In the genomic region with DNA sequence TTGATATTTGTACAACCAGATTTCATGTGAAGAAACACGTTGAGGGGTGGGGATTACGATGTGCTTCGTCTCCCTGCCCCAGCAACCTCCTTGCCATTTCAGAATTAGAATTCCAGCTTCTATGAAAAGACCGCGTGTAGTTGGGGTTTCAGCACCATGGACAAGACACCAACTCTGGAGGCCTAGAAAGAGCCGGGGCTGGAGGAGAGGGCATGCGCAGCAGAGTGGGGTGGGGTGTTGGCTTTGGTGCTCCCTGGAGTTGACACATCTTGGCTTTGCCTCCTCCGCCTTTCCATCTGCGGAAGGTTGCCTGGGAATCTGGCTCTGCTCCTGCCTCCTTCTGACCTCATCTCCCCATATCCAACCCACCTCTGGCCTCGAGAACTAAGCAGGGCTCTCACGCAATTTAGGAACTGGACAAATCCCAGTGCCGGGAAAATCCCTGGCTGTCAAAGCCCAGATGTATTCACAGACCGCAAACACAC, we compare ENCODE assay signal across 9 cellular contexts. TPM values are rescaled to one million over a fixed set of nuclear protein-coding genes. Genes with fewer than 3 reads are reported as not detected.
DNase-seq lines count a peak whose midpoint lies in the region; TF ChIP-seq lines count a peak whose summit lies in the region.
"Had no signal": no experiment of that assay in that cellular context is flagged by ENCODE, and none has a peak within 500 bp of the region (broad histone marks: within the 10 kb centered on the region; RNA-seq: fewer than 3 reads in every experiment).

No MANE protein-coding gene starts in this region.

- H3K79me2 ChIP-seq in OCI-LY7 (ENCODE audit: insufficient read depth, low read depth, low read length): no peaks in the 10 kb centered on the region

- POLR2A ChIA-PET in OCI-LY7 (lab: Charles Lee): no interaction called here

- DNase-seq in GM04503 (ENCODE audit: low read depth) (peak; percentile 61), NB4 (ENCODE audit: low read depth) (peak; percentile 55), endothelial cell (ENCODE audit: low spot score) (peak; percentile 64), mucosa of gallbladder (ENCODE audit: low spot score) (peak; percentile 49), OCI-LY7 (ENCODE audit: low spot score) (no peak), cerebellum (ENCODE audit: low spot score) (no peak), NCI-H510A treated with DMSO at 0.1 percent for 48 hours (lab: John Stamatoyannopoulos, UW) (no peak), NCI-H2081 treated with DMSO at 0.1 percent for 48 hours (lab: John Stamatoyannopoulos, UW) (no peak)

- no peak overlapping the region for H3K27ac Mint-ChIP-seq in endothelial cell (ENCODE audit: unreplicated experiment)

- H2AFZ ChIP-seq in OCI-LY7 (ENCODE audit: low read length): no peak overlapping the region

- H3K4me2 ChIP-seq in OCI-LY7 (ENCODE audit: low read length): no peak overlapping the region

- peaks cover 3% of the 10 kb centered on the region for H3K4me1 Mint-ChIP-seq in endothelial cell (ENCODE audit: unreplicated experiment)

- no peaks in the 10 kb centered on the region for H3K36me3 ChIP-seq in OCI-LY7 (ENCODE audit: insufficient read depth, low read length)

- no peak overlapping the region for H3K4me3 ChIP-seq in NB4 (ENCODE audit: low read depth, low read length)
- H3K4me3 ChIP-seq in OCI-LY7 (ENCODE audit: low read depth, low read length, poor library complexity, severe bottlenecking): no peak overlapping the region

- BruUV-seq in OCI-LY7 (replicated peaks; lab: Mats Ljungman, UMichigan): no TSS peak

- H3K36me3 Mint-ChIP-seq in endothelial cell (ENCODE audit: low read depth, unreplicated experiment): no peaks in the 10 kb centered on the region

- H3K4me3 Mint-ChIP-seq in endothelial cell (ENCODE audit: unreplicated experiment): no peak overlapping the region

- CTCF ChIA-PET in OCI-LY7 (lab: Charles Lee; ENCODE audit: unreplicated experiment): no interaction called here

- no peak for TF ChIP-seq CTCF in NB4 (IDR thresholded peaks at IDR 0.05; ENCODE audit: low read depth, low read length)
- TF ChIP-seq CTCF in endothelial cell (IDR thresholded peaks at IDR 0.05; ENCODE audit: unreplicated experiment): no peak
- no peak for TF ChIP-seq CTCF in OCI-LY7 (conservative IDR thresholded peaks at IDR 0.05; ENCODE audit: low read length)

- no peak overlapping the region for H3K27ac ChIP-seq in OCI-LY7 (ENCODE audit: low read depth, low read length, poor library complexity, severe bottlenecking)

- no peaks in the 10 kb centered on the region for H3K27me3 Mint-ChIP-seq in endothelial cell (ENCODE audit: unreplicated experiment)

- intact Hi-C loops in OCI-LY7 (cut with micrococcal nuclease; ENCODE audit: unreplicated experiment): no loop called here

- H4K20me1 ChIP-seq in OCI-LY7 (ENCODE audit: insufficient read depth, low read length): no peaks in the 10 kb centered on the region

- no peaks in the 10 kb centered on the region for H3K9me3 ChIP-seq in OCI-LY7 (ENCODE audit: low read length)

- H3K9me2 ChIP-seq in OCI-LY7 (ENCODE audit: insufficient read depth, low read length): no peaks in the 10 kb centered on the region

- H3K4me1 ChIP-seq in OCI-LY7 (ENCODE audit: insufficient read depth, low read length, poor library complexity, severe bottlenecking): no peaks in the 10 kb centered on the region

- no peaks in the 10 kb centered on the region for H3K9me3 Mint-ChIP-seq in endothelial cell (ENCODE audit: unreplicated experiment)

- TF ChIP-seq POLR2A in NB4 (IDR thresholded peaks at IDR 0.05; ENCODE audit: extremely low read depth, insufficient read length): no peak

RNA-seq across cellular contexts. Expression of gene HTR6, which starts 11.8 kb away (rescaled TPM):
- not detected for total RNA-seq in endothelial cell (ENCODE audit: unreplicated experiment)
- not detected for total RNA-seq in mucosa of gallbladder
- not detected in 2 replicates for total RNA-seq in OCI-LY7 (2014; rRNA removed; shearing (Covaris generic))
- not detected in 2 replicates for total RNA-seq in OCI-LY7 (2022)
- 0.09 TPM for total RNA-seq in cerebellum
- total RNA-seq: subcutaneous adipose tissue had no signal

RNA-seq across cellular contexts. Expression of gene NBL1, which starts 32.4 kb away (rescaled TPM):
- total RNA-seq in endothelial cell (ENCODE audit: unreplicated experiment): 38.1 TPM
- total RNA-seq in mucosa of gallbladder: 154 TPM
- total RNA-seq in OCI-LY7 (2014; rRNA removed; shearing (Covaris generic)): 0.33 TPM in 1 of 2 replicates, not detected in the other
- not detected in 2 replicates for total RNA-seq in OCI-LY7 (2022)
- total RNA-seq in cerebellum: 12.5 TPM

Comparison
In these comparisons a context has a peak if more than half of its experiments do, and no peak if none do; other contexts are left out.
1. DNase-seq: peak in GM04503 (single experiment), NB4 (single experiment), endothelial cell (single experiment) and mucosa of gallbladder (single experiment); none in OCI-LY7 (single experiment), cerebellum (single experiment), NCI-H510A treated with DMSO at 0.1 percent for 48 hours (single experiment) and NCI-H2081 treated with DMSO at 0.1 percent for 48 hours (single experiment).
2. RNA of gene NBL1, which starts 32.4 kb away (total RNA-seq): 154 TPM in mucosa of gallbladder (single experiment), 38.1 TPM in endothelial cell (single experiment) and 12.5 TPM in cerebellum (single experiment); 0.33 TPM in OCI-LY7; every median in the first group is over 10 times any median in the second.